In the genomic region with DNA sequence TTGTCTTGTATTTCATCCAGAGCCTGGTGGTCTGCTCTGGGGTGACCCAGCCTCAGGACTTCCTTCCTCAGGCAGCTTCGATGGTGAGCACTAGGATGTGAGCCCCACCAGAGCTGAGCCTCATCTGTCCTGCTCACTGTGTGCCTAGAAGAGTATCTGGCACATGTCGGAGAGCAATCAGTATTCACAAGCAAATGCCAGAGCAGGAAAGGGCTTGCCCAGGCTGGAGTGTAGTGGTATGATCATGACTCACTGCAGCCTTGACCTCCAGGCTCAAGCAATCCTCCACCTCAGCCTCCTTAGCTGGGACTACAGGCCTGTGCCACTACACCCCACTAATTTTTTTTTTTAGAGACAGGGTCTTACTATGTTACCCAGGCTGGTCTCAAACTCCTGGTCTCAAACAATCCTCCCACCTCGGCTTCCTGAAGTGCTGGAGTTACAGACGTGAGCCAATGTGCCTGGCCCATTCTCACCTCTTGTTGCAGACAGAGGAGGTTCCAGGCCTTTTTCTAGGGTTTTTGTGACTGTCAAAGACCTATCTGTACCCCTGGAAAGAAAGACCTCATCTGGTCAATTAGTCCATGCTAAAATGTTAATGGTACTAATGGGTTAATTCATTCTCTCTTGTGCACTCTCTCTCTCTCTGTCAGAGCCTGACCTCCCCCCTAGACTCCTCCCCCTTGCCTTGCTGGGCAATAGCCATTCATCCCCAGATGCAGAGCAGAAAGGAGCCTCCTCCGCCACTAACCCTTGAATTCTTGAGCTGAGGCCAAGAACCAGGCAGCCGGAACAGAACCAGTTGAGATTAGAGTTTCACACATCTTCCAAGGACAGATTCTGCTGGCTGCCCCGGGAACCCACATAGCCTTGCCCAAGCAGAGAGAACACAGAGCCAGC, we compare ENCODE assay signal across 10 cellular contexts.
A peak's percentile ranks its signal among the peaks of the same experiment; 100 is the strongest.
DNase-seq lines count a peak whose midpoint lies in the region; ATAC-seq and TF ChIP-seq lines count a peak whose summit lies in the region.
"Had no signal": no experiment of that assay in that cellular context is flagged by ENCODE, and none has a peak within 500 bp of the region (broad histone marks: within the 10 kb centered on the region; RNA-seq: fewer than 3 reads in every experiment).

No MANE protein-coding gene starts in this region.

- ATAC-seq in esophagus mucosa (peak; percentile 87), GM19395 (IDR thresholded peaks at IDR 0.05; ENCODE audit: unreplicated experiment) (no peak)
- ATAC-seq: effector memory CD8-positive, alpha-beta T cell had no signal

- POLR2A ChIA-PET in AG04449 (lab: Yijun Ruan, JAX) = no interaction called here

- peak; percentile 61 for DNase-seq in AG04449 (ENCODE audit: low read depth, low spot score)
- DNase-seq in NCI-H226 = peak; percentile 96
- peak; percentile 34 for DNase-seq in midbrain (lab: John Stamatoyannopoulos, UW)
- no peak for DNase-seq in COLO668 (lab: John Stamatoyannopoulos, UW; ENCODE audit: unreplicated experiment)
- no peak for DNase-seq in GM13976 (ENCODE audit: low spot score)
- no peak for DNase-seq in NCI-H1048 (lab: John Stamatoyannopoulos, UW)
- DNase-seq: effector memory CD8-positive, alpha-beta T cell; NCI-H1930 had no signal

- CTCF ChIA-PET in AG04449 (lab: Yijun Ruan, JAX) = interaction anchor here (1.5 kb wide), 1 partner anchor 22 kb away, joined by 4 read pairs; no protein-coding TSS in a partner anchor

- H3K4me3 ChIP-seq in AG04449 (ENCODE audit: low read depth, low read length) = no peak overlapping the region; the same call in 1 of the 2 replicates

- no peak for TF ChIP-seq CTCF in AG04449 (IDR thresholded peaks at IDR 0.05; ENCODE audit: insufficient read depth, low read length, missing control alignments)
- no peak for TF ChIP-seq CTCF in GM13976 (IDR thresholded peaks at IDR 0.05; ENCODE audit: borderline replicate concordance, control extremely low read depth, extremely low read depth, insufficient read depth, missing control alignments)

- in situ Hi-C loops in GM13976 (cut with MboI; ENCODE audit: low sequenced_read_pairs, unreplicated experiment) = no loop called here

Comparison
In these comparisons a context has a peak if more than half of its experiments do, and no peak if none do; other contexts are left out.
1. DNase-seq: peak in AG04449 (single experiment), NCI-H226 (single experiment) and midbrain (single experiment); none in COLO668 (single experiment), GM13976 (single experiment) and NCI-H1048 (single experiment).